In genomic region chr7:139991911-139992310, GRCh38 we compare ENCODE assay signal across 29 cellular contexts.
"Had no signal": no experiment of that assay in that cellular context is flagged by ENCODE, and none has a peak within 500 bp of the region (broad histone marks: within the 10 kb centered on the region; RNA-seq: fewer than 3 reads in every experiment).

No MANE protein-coding gene starts in this region.

- H3K9ac ChIP-seq: SK-N-SH had no signal

- H3K27me3 ChIP-seq: adrenal gland, body of pancreas, breast epithelium, MG63, SJSA1 had no signal

- H3K36me3 Mint-ChIP-seq: activated naive CD4-positive, alpha-beta T cell treated with anti-CD3 and anti-CD28 coated beads, Interleukin-2, amount 50 U/mL, for 72 hours; WTC11 had no signal

- H3K9me3 Mint-ChIP-seq: activated CD4-positive, alpha-beta T cell treated with anti-CD3 and anti-CD28 coated beads, Interleukin-2, amount 10 ng/mL, durations not matched to agents 7 days and 5 days; activated naive CD4-positive, alpha-beta T cell treated with anti-CD3 and anti-CD28 coated beads for 36 hours; activated naive CD4-positive, alpha-beta T cell treated with anti-CD3 and anti-CD28 coated beads, Interleukin-2, amount 50 U/mL, for 72 hours; activated T-cell treated with anti-CD3 and anti-CD28 coated beads, Interleukin-2, amount 50 U/mL, for 24 hours; T-helper 1 cell treated with Interleukin-12 subunit alpha and Interleukin-12 subunit beta and Interleukin-4 antibody, amounts not matched to agents 30 μg/mL and 1 μg/mL, for 36 hours; T-helper 2 cell treated with Interferon-gamma antibody and Interleukin-4, amounts not matched to agents 5 μg/mL and 100 μg/mL, for 36 hours had no signal

- H3K36me3 ChIP-seq: adrenal gland, breast epithelium, MG63, SJSA1 had no signal

- H3K4me1 Mint-ChIP-seq: activated CD4-positive, alpha-beta T cell treated with anti-CD3 and anti-CD28 coated beads for 36 hours had no signal

- DNase-seq: activated CD4-positive, alpha-beta T cell treated with anti-CD3 and anti-CD28 coated beads for 36 hours; activated CD4-positive, alpha-beta T cell treated with anti-CD3 and anti-CD28 coated beads, Interleukin-2, amount 10 ng/mL, durations not matched to agents 7 days and 5 days; activated CD4-positive, alpha-beta T cell treated with anti-CD3 and anti-CD28 coated beads, Interleukin-2, amount 50 U/mL, for 48 hours; activated CD8-positive, alpha-beta T cell treated with anti-CD3 and anti-CD28 coated beads, Interleukin-2, amount 10 ng/mL, durations not matched to agents 7 days and 5 days; activated gamma-delta T cell treated with Interleukin-2 at 50 U/mL for 16 hours; activated naive CD4-positive, alpha-beta T cell treated with anti-CD3 and anti-CD28 coated beads for 36 hours; activated T-cell treated with anti-CD3 and anti-CD28 coated beads, Interleukin-2, amount 50 U/mL, for 24 hours; adrenal gland; body of pancreas; caudate nucleus; KG1; MG63; NCI-H1048; NCI-H1105 treated with DMSO at 0.1 percent for 48 hours; NCI-H1694; NCI-H1930; NCI-H2081 treated with DMSO at 0.1 percent for 48 hours; NCI-H226; NCI-H446 treated with DMSO at 0.1 percent for 48 hours; SHP77 treated with DMSO at 0.1 percent for 48 hours had no signal

- H3K4me3 Mint-ChIP-seq: activated CD4-positive, alpha-beta T cell treated with anti-CD3 and anti-CD28 coated beads for 36 hours; activated CD4-positive, alpha-beta T cell treated with anti-CD3 and anti-CD28 coated beads, Interleukin-2, amount 10 ng/mL, durations not matched to agents 7 days and 5 days; activated CD8-positive, alpha-beta T cell treated with anti-CD3 and anti-CD28 coated beads, Interleukin-2, amount 10 ng/mL, durations not matched to agents 7 days and 5 days; activated naive CD4-positive, alpha-beta T cell treated with anti-CD3 and anti-CD28 coated beads for 36 hours; activated T-cell treated with anti-CD3 and anti-CD28 coated beads, Interleukin-2, amount 50 U/mL, for 24 hours; T-helper 1 cell treated with Interleukin-12 subunit alpha and Interleukin-12 subunit beta and Interleukin-4 antibody, amounts not matched to agents 30 μg/mL and 1 μg/mL, for 36 hours; T-helper 2 cell treated with Interferon-gamma antibody and Interleukin-4, amounts not matched to agents 5 μg/mL and 100 μg/mL, for 36 hours; WTC11 had no signal

- H3K27ac Mint-ChIP-seq: activated CD4-positive, alpha-beta T cell treated with anti-CD3 and anti-CD28 coated beads for 36 hours; activated CD8-positive, alpha-beta T cell treated with anti-CD3 and anti-CD28 coated beads, Interleukin-2, amount 10 ng/mL, durations not matched to agents 7 days and 5 days; activated naive CD4-positive, alpha-beta T cell treated with anti-CD3 and anti-CD28 coated beads for 36 hours; activated naive CD4-positive, alpha-beta T cell treated with anti-CD3 and anti-CD28 coated beads, Interleukin-2, amount 50 U/mL, for 72 hours; activated T-cell treated with anti-CD3 and anti-CD28 coated beads, Interleukin-2, amount 50 U/mL, for 24 hours; T-helper 1 cell treated with Interleukin-12 subunit alpha and Interleukin-12 subunit beta and Interleukin-4 antibody, amounts not matched to agents 30 μg/mL and 1 μg/mL, for 36 hours; T-helper 2 cell treated with Interferon-gamma antibody and Interleukin-4, amounts not matched to agents 5 μg/mL and 100 μg/mL, for 36 hours; WTC11 had no signal

- ATAC-seq: activated CD4-positive, alpha-beta T cell treated with anti-CD3 and anti-CD28 coated beads for 36 hours; activated CD4-positive, CD25-positive, alpha-beta regulatory T cell treated with anti-CD3 and anti-CD28 coated beads, Interleukin-2, amount 50 U/mL, for 24 hours; activated CD8-positive, alpha-beta T cell treated with anti-CD3 and anti-CD28 coated beads, Interleukin-2, amount 10 ng/mL, durations not matched to agents 7 days and 5 days; activated naive CD4-positive, alpha-beta T cell treated with anti-CD3 and anti-CD28 coated beads, Interleukin-2, amount 50 U/mL, for 72 hours; body of pancreas; Panc1; WTC11 had no signal

- H3K27me3 Mint-ChIP-seq: activated CD4-positive, alpha-beta T cell treated with anti-CD3 and anti-CD28 coated beads for 36 hours; activated CD4-positive, alpha-beta T cell treated with anti-CD3 and anti-CD28 coated beads, Interleukin-2, amount 10 ng/mL, durations not matched to agents 7 days and 5 days; activated T-cell treated with anti-CD3 and anti-CD28 coated beads, Interleukin-2, amount 50 U/mL, for 24 hours had no signal

- H3K4me3 ChIP-seq: adrenal gland, body of pancreas, breast epithelium, MG63, SJSA1 had no signal

- H3K4me2 ChIP-seq: SK-N-SH had no signal

- H3K4me1 ChIP-seq: adrenal gland, body of pancreas, breast epithelium, SJSA1 had no signal

- H3K9me3 ChIP-seq: adrenal gland, body of pancreas, breast epithelium, MG63, SJSA1, SK-N-SH had no signal

- H3K27ac ChIP-seq: adrenal gland, body of pancreas, breast epithelium, SJSA1 had no signal
